Comparison of ENCODE assay signal across 8 cellular contexts in the genomic region with DNA sequence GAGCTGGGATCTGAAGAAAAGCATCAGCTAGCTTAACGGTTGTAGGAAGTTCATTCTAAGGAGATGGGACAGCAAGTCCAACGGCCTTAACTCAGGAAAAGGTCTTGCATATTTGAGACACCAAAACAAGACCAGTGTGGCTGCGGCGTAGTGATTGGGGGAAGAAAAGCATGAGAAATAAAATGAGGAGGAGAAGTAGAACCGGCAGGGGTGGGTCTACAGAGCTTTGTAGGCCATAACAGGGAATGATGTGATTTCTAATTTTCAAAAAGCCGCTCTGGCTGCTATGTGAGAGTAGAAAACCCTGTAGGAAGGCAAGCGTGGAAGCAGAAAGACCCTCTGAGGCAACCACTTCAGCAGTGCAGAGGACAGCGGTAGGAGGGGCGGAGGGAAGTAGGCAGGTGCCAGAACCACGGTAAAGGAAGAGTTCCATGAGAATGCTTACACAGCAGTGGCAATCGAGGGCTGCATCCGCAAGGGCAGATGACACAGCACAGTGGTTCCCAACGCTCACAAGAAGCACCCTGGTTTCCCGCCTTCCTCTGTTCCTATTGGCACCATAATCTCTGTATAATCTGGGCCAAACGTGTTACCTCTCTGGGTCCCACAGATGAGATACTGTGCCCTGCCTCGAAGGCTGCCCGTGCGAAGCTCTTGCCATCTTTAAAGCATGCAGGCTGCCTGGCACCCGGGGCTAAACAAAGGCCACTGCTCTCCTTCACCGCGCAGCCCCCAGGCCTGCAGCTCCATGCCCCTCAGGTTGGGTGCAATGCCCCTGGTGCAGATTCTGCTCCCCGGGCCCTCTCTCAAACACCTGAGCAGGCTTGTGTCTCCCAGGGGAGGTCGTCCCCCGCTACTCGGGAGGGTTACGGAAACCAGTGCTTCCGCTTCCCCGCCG. TPM values are rescaled to one million over a fixed set of nuclear protein-coding genes. Genes with fewer than 3 reads are reported as not detected.
DNase-seq lines count a peak whose midpoint lies in the region; ATAC-seq and TF ChIP-seq lines count a peak whose summit lies in the region.

No MANE protein-coding gene starts in this region.

- peak overlapping the region; percentile 96 for H3K9ac ChIP-seq in DND-41 (ENCODE audit: low read depth, low read length)

- WGBS in iPS DF 6.9 (ENCODE audit: insufficient coverage, insufficient read length) = no CpG with 5 or more reads among the region's 29 CpGs

- peaks cover 15% of the 10 kb centered on the region for H3F3A ChIP-seq in GM23338 (replicated peaks; ENCODE audit: low read depth)

- H2AFZ ChIP-seq in DND-41 (ENCODE audit: low read depth, low read length) (peak overlapping the region; percentile 93), GM23338 (peak overlapping the region; percentile 95)

- peak overlapping the region; percentile 92 to 96 for H3K4me3 ChIP-seq in DND-41 (ENCODE audit: low read depth in 1 of 2, low read length in 2 of 2)
- H3K4me3 ChIP-seq in GM23338 = peak overlapping the region; percentile 85
- H3K4me3 ChIP-seq in iPS DF 6.9 (ENCODE audit: low read length) = peak overlapping the region; percentile 49; the same call in 1 of the 2 replicates
- peak overlapping the region; percentile 83 for H3K4me3 ChIP-seq in skeletal muscle cell (ENCODE audit: low read depth, low read length)

- H3K9me3 Mint-ChIP-seq in GM23338 = no peaks in the 10 kb centered on the region
- no peaks in the 10 kb centered on the region for H3K9me3 Mint-ChIP-seq in activated naive CD8-positive, alpha-beta T cell treated with anti-CD3 and anti-CD28 coated beads for 36 hours

- ATAC-seq in DND-41 (ENCODE audit: insufficient read depth, low read depth) = peak; percentile 33
- ATAC-seq in GM23338 = peak; percentile 10
- ATAC-seq in activated CD4-positive, CD25-positive, alpha-beta regulatory T cell treated with anti-CD3 and anti-CD28 coated beads, Interleukin-2, amount 50 U/mL, for 24 hours = no peak

- H3K79me2 ChIP-seq in DND-41 (ENCODE audit: insufficient read depth, low read length) = peaks cover 36% of the 10 kb centered on the region
- peaks cover 39% of the 10 kb centered on the region for H3K79me2 ChIP-seq in GM23338 (replicated peaks; ENCODE audit: insufficient read depth)

- H3K27ac ChIP-seq in DND-41 (ENCODE audit: low read length) (peak overlapping the region; percentile 89), GM23338 (ENCODE audit: low read depth) (no peak overlapping the region), iPS DF 6.9 (ENCODE audit: low read length) (no peak overlapping the region)

- peaks cover 21% of the 10 kb centered on the region for H3K4me1 Mint-ChIP-seq in GM23338
- peaks cover 28% of the 10 kb centered on the region for H3K4me1 Mint-ChIP-seq in activated naive CD8-positive, alpha-beta T cell treated with anti-CD3 and anti-CD28 coated beads for 36 hours

- peak overlapping the region; percentile 28; the same call in 1 of the 2 replicates for H3K27ac Mint-ChIP-seq in GM23338
- H3K27ac Mint-ChIP-seq in activated naive CD8-positive, alpha-beta T cell treated with anti-CD3 and anti-CD28 coated beads for 36 hours = peak overlapping the region; percentile 89

- H3K27me3 ChIP-seq in DND-41 (ENCODE audit: insufficient read depth, low read length, poor library complexity) = no peaks in the 10 kb centered on the region
- no peaks in the 10 kb centered on the region for H3K27me3 ChIP-seq in GM23338 (ENCODE audit: insufficient read depth)
- H3K27me3 ChIP-seq in iPS DF 6.9 (ENCODE audit: control insufficient read depth, insufficient read depth, low read length) = no peaks in the 10 kb centered on the region

- H3K9me3 ChIP-seq in DND-41 (ENCODE audit: insufficient read depth, low read length, severe bottlenecking) (no peaks in the 10 kb centered on the region), iPS DF 6.9 (ENCODE audit: control insufficient read depth, insufficient read depth, low read length) (no peaks in the 10 kb centered on the region)

- H3K4me1 ChIP-seq in DND-41 (ENCODE audit: insufficient read depth, low read length) (peaks cover 32% of the 10 kb centered on the region), GM23338 (ENCODE audit: insufficient read depth) (peaks cover 19% of the 10 kb centered on the region), iPS DF 6.9 (ENCODE audit: control insufficient read depth, insufficient read depth, low read length) (peaks cover 2% of the 10 kb centered on the region; the same call in 1 of the 2 replicates)

- H3K27me3 Mint-ChIP-seq in GM23338 (ENCODE audit: insufficient read depth, low read depth, poor library complexity) = peaks cover 17% of the 10 kb centered on the region
- H3K27me3 Mint-ChIP-seq in activated naive CD8-positive, alpha-beta T cell treated with anti-CD3 and anti-CD28 coated beads for 36 hours = no peaks in the 10 kb centered on the region

- no peaks in the 10 kb centered on the region for H3K9me2 ChIP-seq in GM23338 (ENCODE audit: insufficient read depth)

- peaks cover 36% of the 10 kb centered on the region for H3K36me3 Mint-ChIP-seq in GM23338 (ENCODE audit: low read depth)
- H3K36me3 Mint-ChIP-seq in activated naive CD8-positive, alpha-beta T cell treated with anti-CD3 and anti-CD28 coated beads for 36 hours = peaks cover 9% of the 10 kb centered on the region

- H4K20me1 ChIP-seq in DND-41 (ENCODE audit: insufficient read depth, low read length) (no peaks in the 10 kb centered on the region; the same call in 1 of the 2 replicates), GM23338 (replicated peaks; ENCODE audit: insufficient read depth) (peaks cover 6% of the 10 kb centered on the region)

- H3K36me3 ChIP-seq in DND-41 (ENCODE audit: insufficient read depth, low read length) (peaks cover 21% of the 10 kb centered on the region), GM23338 (ENCODE audit: insufficient read depth) (peaks cover 8% of the 10 kb centered on the region), iPS DF 6.9 (ENCODE audit: control insufficient read depth, insufficient read depth, low read length) (peaks cover 17% of the 10 kb centered on the region)

- no peak for TF ChIP-seq CTCF in DND-41 (IDR thresholded peaks at IDR 0.05; ENCODE audit: borderline replicate concordance, extremely low read depth, low read length, poor library complexity, severe bottlenecking)
- TF ChIP-seq CTCF in GM23338 (conservative IDR thresholded peaks at IDR 0.05; ENCODE audit: low read depth in 2 of 2) = no peak

- DNase-seq in DND-41 (peak; percentile 65), GM23338 (ENCODE audit: low spot score) (peak; percentile 61), NCI-H510A (lab: John Stamatoyannopoulos, UW) (peak; percentile 30), iPS DF 6.9 (ENCODE audit: low read depth, low spot score) (no peak), skeletal muscle cell (ENCODE audit: low read depth) (no peak), NCI-H2196 (lab: John Stamatoyannopoulos, UW; ENCODE audit: unreplicated experiment) (no peak)
- peak; percentile 25 for DNase-seq in activated naive CD8-positive, alpha-beta T cell treated with anti-CD3 and anti-CD28 coated beads for 36 hours

- H3K4me2 ChIP-seq in DND-41 (ENCODE audit: insufficient read depth, low read length) = peak overlapping the region; percentile 90
- peak overlapping the region; percentile 96 for H3K4me2 ChIP-seq in GM23338

- H3K4me3 Mint-ChIP-seq in GM23338 = peak overlapping the region; percentile 83
- H3K4me3 Mint-ChIP-seq in activated naive CD8-positive, alpha-beta T cell treated with anti-CD3 and anti-CD28 coated beads for 36 hours = peak overlapping the region; percentile 88

TF ChIP-seq in GM23338, 12 proteins besides CTCF, POLR2A, EP300 and RAD21 (continues in another document):
- TF ChIP-seq, protein P1, sequence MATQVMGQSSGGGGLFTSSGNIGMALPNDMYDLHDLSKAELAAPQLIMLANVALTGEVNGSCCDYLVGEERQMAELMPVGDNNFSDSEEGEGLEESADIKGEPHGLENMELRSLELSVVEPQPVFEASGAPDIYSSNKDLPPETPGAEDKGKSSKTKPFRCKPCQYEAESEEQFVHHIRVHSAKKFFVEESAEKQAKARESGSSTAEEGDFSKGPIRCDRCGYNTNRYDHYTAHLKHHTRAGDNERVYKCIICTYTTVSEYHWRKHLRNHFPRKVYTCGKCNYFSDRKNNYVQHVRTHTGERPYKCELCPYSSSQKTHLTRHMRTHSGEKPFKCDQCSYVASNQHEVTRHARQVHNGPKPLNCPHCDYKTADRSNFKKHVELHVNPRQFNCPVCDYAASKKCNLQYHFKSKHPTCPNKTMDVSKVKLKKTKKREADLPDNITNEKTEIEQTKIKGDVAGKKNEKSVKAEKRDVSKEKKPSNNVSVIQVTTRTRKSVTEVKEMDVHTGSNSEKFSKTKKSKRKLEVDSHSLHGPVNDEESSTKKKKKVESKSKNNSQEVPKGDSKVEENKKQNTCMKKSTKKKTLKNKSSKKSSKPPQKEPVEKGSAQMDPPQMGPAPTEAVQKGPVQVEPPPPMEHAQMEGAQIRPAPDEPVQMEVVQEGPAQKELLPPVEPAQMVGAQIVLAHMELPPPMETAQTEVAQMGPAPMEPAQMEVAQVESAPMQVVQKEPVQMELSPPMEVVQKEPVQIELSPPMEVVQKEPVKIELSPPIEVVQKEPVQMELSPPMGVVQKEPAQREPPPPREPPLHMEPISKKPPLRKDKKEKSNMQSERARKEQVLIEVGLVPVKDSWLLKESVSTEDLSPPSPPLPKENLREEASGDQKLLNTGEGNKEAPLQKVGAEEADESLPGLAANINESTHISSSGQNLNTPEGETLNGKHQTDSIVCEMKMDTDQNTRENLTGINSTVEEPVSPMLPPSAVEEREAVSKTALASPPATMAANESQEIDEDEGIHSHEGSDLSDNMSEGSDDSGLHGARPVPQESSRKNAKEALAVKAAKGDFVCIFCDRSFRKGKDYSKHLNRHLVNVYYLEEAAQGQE (IDR thresholded peaks at IDR 0.05; ENCODE audit: unreplicated experiment) = no peak

RNA-seq across cellular contexts. Expression of a gene that starts 0.8 kb away (rescaled TPM):
- total RNA-seq in GM23338 (2014; rRNA removed; shearing (Covaris generic)) = 17.5 and 18.3 TPM in 2 replicates
- polyA plus RNA-seq in GM23338 (2016; fragmentation: Nextera tagmentation; extraction: Ambion mirVana) = 32.0 and 33.8 TPM in 2 replicates
- total RNA-seq in activated naive CD8-positive, alpha-beta T cell treated with anti-CD3 and anti-CD28 coated beads for 36 hours = 10 to 100 TPM; 22.7 to 25.2 TPM

RNA-seq across cellular contexts. Expression of a gene that starts 12.9 kb away (rescaled TPM):
- total RNA-seq in GM23338 (2014; rRNA removed; shearing (Covaris generic)) = 69.7 and 80.7 TPM in 2 replicates
- polyA plus RNA-seq in GM23338 (2016; fragmentation: Nextera tagmentation; extraction: Ambion mirVana) = 15.4 and 16.8 TPM in 2 replicates
- 1 to 10 TPM; 5.9 to 8.3 TPM for total RNA-seq in activated naive CD8-positive, alpha-beta T cell treated with anti-CD3 and anti-CD28 coated beads for 36 hours

RNA-seq across cellular contexts. Expression of a gene that starts 13.2 kb away (rescaled TPM):
- total RNA-seq in GM23338 (2014; rRNA removed; shearing (Covaris generic)) = 4.0 and 6.5 TPM in 2 replicates
- polyA plus RNA-seq in GM23338 (2016; fragmentation: Nextera tagmentation; extraction: Ambion mirVana) = 2.9 and 5.0 TPM in 2 replicates
- 1 to 10 TPM; 2.7 to 3.2 TPM for total RNA-seq in activated naive CD8-positive, alpha-beta T cell treated with anti-CD3 and anti-CD28 coated beads for 36 hours

RNA-seq across cellular contexts. Expression of a gene that starts 41.0 kb away (rescaled TPM):
- total RNA-seq in GM23338 (2014; rRNA removed; shearing (Covaris generic)) = 22.8 and 25.7 TPM in 2 replicates
- 5.3 and 7.7 TPM in 2 replicates for polyA plus RNA-seq in GM23338 (2016; fragmentation: Nextera tagmentation; extraction: Ambion mirVana)
- total RNA-seq in activated naive CD8-positive, alpha-beta T cell treated with anti-CD3 and anti-CD28 coated beads for 36 hours = 10 to 100 TPM; 15.5 to 17.2 TPM

Comparison
In these comparisons a context has a peak if more than half of its experiments do, and no peak if none do; other contexts are left out.
1. ATAC-seq: peak in DND-41 (single experiment) and GM23338 (single experiment); none in activated CD4-positive, CD25-positive, alpha-beta regulatory T cell treated with anti-CD3 and anti-CD28 coated beads, Interleukin-2, amount 50 U/mL, for 24 hours (0 of 2).
2. DNase-seq: peak in DND-41 (single experiment), GM23338 (single experiment), NCI-H510A (single experiment) and activated naive CD8-positive, alpha-beta T cell treated with anti-CD3 and anti-CD28 coated beads for 36 hours (single experiment); none in iPS DF 6.9 (single experiment), skeletal muscle cell (single experiment) and NCI-H2196 (single experiment).
3. Peak in every context shown above with its lines, with median percentiles within 50 percentile points of each other: H3K4me3 ChIP-seq.